ENCODE assay signal across 8 cellular contexts in the genomic region with DNA sequence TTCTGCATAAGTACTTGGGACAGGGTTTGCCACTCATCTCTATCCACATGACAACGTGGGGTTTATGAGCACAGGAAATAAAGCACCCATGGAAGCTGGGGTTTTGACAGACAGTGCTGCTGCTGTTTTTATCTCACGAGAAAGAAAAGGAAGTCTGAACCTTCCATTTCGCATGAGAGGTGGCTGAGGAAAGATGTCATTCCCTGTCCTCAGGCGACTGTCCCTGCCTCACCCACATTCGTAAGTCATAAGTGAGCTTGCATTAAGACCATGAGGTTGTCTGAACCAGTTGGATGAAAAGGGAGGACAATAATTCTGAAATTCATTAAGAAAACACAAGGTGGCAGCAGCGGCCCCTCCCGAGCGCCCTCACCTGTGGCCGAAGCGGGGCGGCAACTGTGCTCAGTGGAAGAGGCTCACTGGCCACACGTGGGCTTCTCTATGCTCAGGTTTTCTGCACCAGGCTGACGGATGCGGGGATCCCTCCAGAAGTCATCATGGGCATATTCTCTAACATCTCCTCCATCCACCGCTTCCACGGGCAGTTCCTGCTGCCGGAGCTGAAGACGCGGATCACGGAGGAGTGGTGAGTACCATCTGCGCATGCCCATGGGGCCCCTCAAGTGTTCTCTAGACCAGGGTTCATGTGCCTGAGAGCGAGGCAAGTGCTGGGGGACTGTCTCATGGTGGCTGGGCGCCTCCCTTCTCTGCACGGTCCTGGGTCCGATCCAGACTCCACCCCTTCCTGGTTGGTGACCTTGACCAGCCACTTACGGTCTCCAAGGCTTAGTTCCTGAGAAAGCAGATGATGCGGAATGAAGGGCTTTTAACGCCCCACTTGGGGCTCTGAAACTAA. TPM values are rescaled to one million over a fixed set of nuclear protein-coding genes. Genes with fewer than 3 reads are reported as not detected.
DNase-seq lines count a peak whose midpoint lies in the region; ATAC-seq and TF ChIP-seq lines count a peak whose summit lies in the region.

No MANE protein-coding gene starts in this region.

- WGBS in gastroesophageal sphincter (ENCODE audit: low coverage in 1 of 2), 2 donors = 17 to 36% methylated on average over 8 to 12 of the region's 28 CpGs

- no peaks in the 10 kb centered on the region for H3K36me3 ChIP-seq in Peyer's patch
- no peaks in the 10 kb centered on the region for H3K36me3 ChIP-seq in gastroesophageal sphincter
- no peaks in the 10 kb centered on the region for H3K36me3 ChIP-seq in uterus

- H3K4me3 ChIP-seq in Peyer's patch (peak overlapping the region in 2 of 4 donors; percentile 35 to 50), gastroesophageal sphincter (peak overlapping the region in 1 of 2 donors; percentile 24), uterus (no peak overlapping the region)

- TF ChIP-seq CTCF in HFFc6 (IDR thresholded peaks at IDR 0.05) = peak; percentile 81
- peak; percentile 17 to 77 (median 68) for TF ChIP-seq CTCF in Peyer's patch (IDR thresholded peaks at IDR 0.05)
- peak in 3 of 4 experiments; percentile 59 to 75 (median 59) for TF ChIP-seq CTCF in gastroesophageal sphincter (IDR thresholded peaks at IDR 0.05)
- TF ChIP-seq CTCF in uterus (IDR thresholded peaks at IDR 0.05) = peak; percentile 71 to 75 (median 73)

- H3K4me1 ChIP-seq in Peyer's patch (peaks cover 0 to 5% (median 0%) of the 10 kb centered on the region in 4 donors), gastroesophageal sphincter (peaks cover 0 to 10% (median 4%) of the 10 kb centered on the region in 3 donors), uterus (no peaks in the 10 kb centered on the region)

- TF ChIP-seq POLR2A in Peyer's patch (IDR thresholded peaks at IDR 0.05) (no peak), gastroesophageal sphincter (IDR thresholded peaks at IDR 0.05) (no peak), uterus (IDR thresholded peaks at IDR 0.05) (no peak)

- H3K27me3 Mint-ChIP-seq in HFFc6 (ENCODE audit: insufficient read depth) = peaks cover 30% of the 10 kb centered on the region
- H3K27me3 Mint-ChIP-seq in activated T-helper 1 cell treated with anti-CD3 and anti-CD28 coated beads, Interleukin-12 subunit alpha, Interleukin-12 subunit beta, Interleukin-2, Interleukin-4 antibody, amounts not matched to agents 30 ng/mL and 10 ng/mL and 1 ng/mL, durations not matched to agents 14 hours and 24 hours and 36 hours (ENCODE audit: insufficient read depth) = no peaks in the 10 kb centered on the region

- intact Hi-C loops in activated T-helper 1 cell treated with anti-CD3 and anti-CD28 coated beads, Interleukin-12 subunit alpha, Interleukin-12 subunit beta, Interleukin-2, Interleukin-4 antibody, amounts not matched to agents 30 ng/mL and 10 ng/mL and 1 ng/mL, durations not matched to agents 14 hours and 24 hours and 36 hours (cut with micrococcal nuclease) = loop anchor here (1.0 to 10.0 kb wide), 7 partner anchors 15 to 301 kb away; partner anchors contain the start of gene CARD19
- intact Hi-C loops in posterior cingulate gyrus (cut with DNase I) = no loop called here
- intact Hi-C loops in uterus (cut with DNase I; ENCODE audit: low total_unique reads) = no loop called here

- H3K27ac Mint-ChIP-seq in HFFc6 = no peak overlapping the region
- peak overlapping the region; percentile 63 for H3K27ac Mint-ChIP-seq in activated T-helper 1 cell treated with anti-CD3 and anti-CD28 coated beads, Interleukin-12 subunit alpha, Interleukin-12 subunit beta, Interleukin-2, Interleukin-4 antibody, amounts not matched to agents 30 ng/mL and 10 ng/mL and 1 ng/mL, durations not matched to agents 14 hours and 24 hours and 36 hours

- ATAC-seq in gastroesophageal sphincter (peak; percentile 48), HG03039 (IDR thresholded peaks at IDR 0.05; ENCODE audit: unreplicated experiment) (no peak)

- no peaks in the 10 kb centered on the region for H3K4me1 Mint-ChIP-seq in HFFc6 (ENCODE audit: low read depth)
- peaks cover 38% of the 10 kb centered on the region for H3K4me1 Mint-ChIP-seq in activated T-helper 1 cell treated with anti-CD3 and anti-CD28 coated beads, Interleukin-12 subunit alpha, Interleukin-12 subunit beta, Interleukin-2, Interleukin-4 antibody, amounts not matched to agents 30 ng/mL and 10 ng/mL and 1 ng/mL, durations not matched to agents 14 hours and 24 hours and 36 hours (ENCODE audit: low read depth)

- H3K27ac ChIP-seq in Peyer's patch (no peak overlapping the region), gastroesophageal sphincter (no peak overlapping the region), uterus (no peak overlapping the region)

- no peak for TF ChIP-seq EP300 in gastroesophageal sphincter (IDR thresholded peaks at IDR 0.05)

- DNase-seq in DMS 273 treated with DMSO at 0.1 percent for 48 hours (lab: John Stamatoyannopoulos, UW) = peak; percentile 19
- peak; percentile 25 for DNase-seq in HFFc6
- DNase-seq in Peyer's patch = peak; percentile 49 to 81 (median 80)
- peak; percentile 51 for DNase-seq in activated T-helper 1 cell treated with anti-CD3 and anti-CD28 coated beads, Interleukin-12 subunit alpha, Interleukin-12 subunit beta, Interleukin-2, Interleukin-4 antibody, amounts not matched to agents 30 ng/mL and 10 ng/mL and 1 ng/mL, durations not matched to agents 14 hours and 24 hours and 36 hours (ENCODE audit: low spot score)
- DNase-seq in posterior cingulate gyrus = peak in 8 of 10 donors; percentile 37 to 92 (median 58)
- DNase-seq in uterus = peak; percentile 57 to 59

- H3K9me3 Mint-ChIP-seq in HFFc6 = no peaks in the 10 kb centered on the region
- H3K9me3 Mint-ChIP-seq in activated T-helper 1 cell treated with anti-CD3 and anti-CD28 coated beads, Interleukin-12 subunit alpha, Interleukin-12 subunit beta, Interleukin-2, Interleukin-4 antibody, amounts not matched to agents 30 ng/mL and 10 ng/mL and 1 ng/mL, durations not matched to agents 14 hours and 24 hours and 36 hours = no peaks in the 10 kb centered on the region

- H3K27me3 ChIP-seq in Peyer's patch (no peaks in the 10 kb centered on the region), gastroesophageal sphincter (no peaks in the 10 kb centered on the region), uterus (no peaks in the 10 kb centered on the region)

- no peaks in the 10 kb centered on the region for H3K36me3 Mint-ChIP-seq in HFFc6 (ENCODE audit: low read depth)
- peaks cover 35% of the 10 kb centered on the region for H3K36me3 Mint-ChIP-seq in activated T-helper 1 cell treated with anti-CD3 and anti-CD28 coated beads, Interleukin-12 subunit alpha, Interleukin-12 subunit beta, Interleukin-2, Interleukin-4 antibody, amounts not matched to agents 30 ng/mL and 10 ng/mL and 1 ng/mL, durations not matched to agents 14 hours and 24 hours and 36 hours (ENCODE audit: low read depth)

- H3K4me3 Mint-ChIP-seq in HFFc6 = no peak overlapping the region
- no peak overlapping the region for H3K4me3 Mint-ChIP-seq in activated T-helper 1 cell treated with anti-CD3 and anti-CD28 coated beads, Interleukin-12 subunit alpha, Interleukin-12 subunit beta, Interleukin-2, Interleukin-4 antibody, amounts not matched to agents 30 ng/mL and 10 ng/mL and 1 ng/mL, durations not matched to agents 14 hours and 24 hours and 36 hours

- H3K9me3 ChIP-seq in Peyer's patch (peaks cover 0 to 4% (median 2%) of the 10 kb centered on the region in 4 donors), gastroesophageal sphincter (peaks cover 0 to 9% (median 0%) of the 10 kb centered on the region in 3 donors), uterus (no peaks in the 10 kb centered on the region)

RNA-seq across cellular contexts. Expression of gene SUSD3, which starts 54.7 kb away (rescaled TPM):
- total RNA-seq in HFFc6 (2021; fragmentation: NEBNext Ultra II Directional; extraction: Animal tissue kit (Norgen Biotek cat#: 25700)) = under 1 TPM in 2 of 6 experiments, not detected in 4; 0.28 to 0.76 TPM
- total RNA-seq in Peyer's patch (10 to 100 TPM in 1 of 4 donors, 1 to 10 TPM in 3; 5.5 to 21.5 (median 7.9) TPM), gastroesophageal sphincter (1 to 10 TPM in 3 of 4 donors, not detected in 1; 1.5 to 4.7 (median 2.1) TPM), uterus (10 to 100 TPM in 3 of 4 donors, 1 to 10 TPM in 1; 9.3 to 52.7 (median 14.7) TPM)
- total RNA-seq in activated T-helper 1 cell treated with anti-CD3 and anti-CD28 coated beads, Interleukin-12 subunit alpha, Interleukin-12 subunit beta, Interleukin-2, Interleukin-4 antibody, amounts not matched to agents 30 ng/mL and 10 ng/mL and 1 ng/mL, durations not matched to agents 14 hours and 24 hours and 36 hours = 31.7 and 33.2 TPM in 2 replicates

RNA-seq across cellular contexts. Expression of gene FGD3, which starts 56.5 kb away (rescaled TPM):
- total RNA-seq in HFFc6 (2021; fragmentation: NEBNext Ultra II Directional; extraction: Animal tissue kit (Norgen Biotek cat#: 25700)) = not detected
- total RNA-seq in Peyer's patch (10 to 100 TPM in 1 of 4 donors, 1 to 10 TPM in 3; 4.6 to 48.7 (median 7.8) TPM), gastroesophageal sphincter (1 to 10 TPM; 1.7 to 4.2 (median 3.3) TPM), uterus (1 to 10 TPM in 3 of 4 donors, under 1 TPM in 1; 0.29 to 4.9 (median 2.9) TPM)
- total RNA-seq in activated T-helper 1 cell treated with anti-CD3 and anti-CD28 coated beads, Interleukin-12 subunit alpha, Interleukin-12 subunit beta, Interleukin-2, Interleukin-4 antibody, amounts not matched to agents 30 ng/mL and 10 ng/mL and 1 ng/mL, durations not matched to agents 14 hours and 24 hours and 36 hours = 43.9 and 44.0 TPM in 2 replicates

Comparison
In these comparisons a context has a peak if more than half of its experiments do, and no peak if none do; other contexts are left out.
1. DNase-seq: peak in every context shown above with its lines; median percentile 80 in Peyer's patch; 58 in posterior cingulate gyrus; 58 in uterus; 51 in activated T-helper 1 cell treated with anti-CD3 and anti-CD28 coated beads, Interleukin-12 subunit alpha, Interleukin-12 subunit beta, Interleukin-2, Interleukin-4 antibody, amounts not matched to agents 30 ng/mL and 10 ng/mL and 1 ng/mL, durations not matched to agents 14 hours and 24 hours and 36 hours; 25 in HFFc6; 19 in DMS 273 treated with DMSO at 0.1 percent for 48 hours.